ENCODE assay signal across 8 cellular contexts in genomic region chr13:24512208-24513068, GRCh38. TPM values are rescaled to one million over a fixed set of nuclear protein-coding genes. Genes with fewer than 3 reads are reported as not detected.
A peak's percentile ranks its signal among the peaks of the same experiment; 100 is the strongest.
DNase-seq lines count a peak whose midpoint lies in the region; ATAC-seq and TF ChIP-seq lines count a peak whose summit lies in the region.

TSS of gene PARP4 (minus strand) at chr13:24512778. CDS start at chr13:24503776, 9,002 bp downstream.

- peak within 1 kb of the TSS; percentile 72 for H3K4me2 ChIP-seq in MM.1S (ENCODE audit: low read depth, low read length)

- peak; percentile 96 to 97 for ATAC-seq in upper lobe of left lung (ENCODE audit: low FRiP score in 2 of 2)

- no peaks in the 10 kb centered on the region for H4K20me1 ChIP-seq in MM.1S (ENCODE audit: insufficient read depth, low read length)

- peak; percentile 86 for DNase-seq in GM10266 (ENCODE audit: extremely low spot score)
- peak; percentile 90 for DNase-seq in HCEC 1CT
- peak; percentile 67 for DNase-seq in MM.1S
- DNase-seq in SW 1271 (lab: John Stamatoyannopoulos, UW) = peak; percentile 67 to 80
- DNase-seq in activated naive CD8-positive, alpha-beta T cell treated with anti-CD3 and anti-CD28 coated beads, Interleukin-2, amount 50 U/mL, for 16 hours (ENCODE audit: low read depth, low spot score) = peak; percentile 29
- peak; percentile 75 to 84 for DNase-seq in cardiac muscle cell (ENCODE audit: low read depth in 1 of 2, low spot score in 1 of 2)
- peak; percentile 71 for DNase-seq in pons (ENCODE audit: low spot score)
- peak; percentile 91 to 95 for DNase-seq in upper lobe of left lung

- H3K79me2 ChIP-seq in MM.1S (ENCODE audit: low read length) = peaks cover 43% of the 10 kb centered on the region

- H3K9me3 ChIP-seq in MM.1S (replicated peaks; ENCODE audit: insufficient read depth, low read length) = no peaks in the 10 kb centered on the region
- no peaks in the 10 kb centered on the region for H3K9me3 ChIP-seq in cardiac muscle cell (ENCODE audit: low read depth)
- H3K9me3 ChIP-seq in upper lobe of left lung = no peaks in the 10 kb centered on the region

- H3K9me2 ChIP-seq in MM.1S (replicated peaks; ENCODE audit: insufficient read depth, low read length) = no peaks in the 10 kb centered on the region

- H3K4me1 ChIP-seq in MM.1S (ENCODE audit: low read length) (no peaks in the 10 kb centered on the region), cardiac muscle cell (ENCODE audit: low read depth) (peaks cover 5% of the 10 kb centered on the region), upper lobe of left lung (peaks cover 12 to 28% (median 14%) of the 10 kb centered on the region in 4 donors)

- H3K4me3 ChIP-seq in MM.1S (ENCODE audit: low read length) (peak within 1 kb of the TSS; percentile 90), cardiac muscle cell (peak within 1 kb of the TSS; percentile 60), upper lobe of left lung (peak within 1 kb of the TSS; percentile 75 to 91 (median 80))

- peak in 2 of 4 donors; percentile 41 to 59 for TF ChIP-seq EP300 in upper lobe of left lung (IDR thresholded peaks at IDR 0.05)

- 0% methylated on average over 15 to 51 of the region's 68 CpGs for WGBS in upper lobe of left lung, 2 donors

- peaks cover 14% of the 10 kb centered on the region; the same call in 1 of the 2 replicates for H3F3A ChIP-seq in MM.1S (ENCODE audit: insufficient read depth, low read length)

- peak within 1 kb of the TSS; percentile 72 for H2AFZ ChIP-seq in MM.1S (ENCODE audit: low read length)

- no peaks in the 10 kb centered on the region for H3K36me3 ChIP-seq in MM.1S (replicated peaks; ENCODE audit: insufficient read depth, low read length)
- no peaks in the 10 kb centered on the region for H3K36me3 ChIP-seq in cardiac muscle cell
- peaks cover 0 to 4% (median 0%) of the 10 kb centered on the region in 4 donors for H3K36me3 ChIP-seq in upper lobe of left lung

- H3K9ac ChIP-seq in MM.1S (ENCODE audit: low read length) = peak within 1 kb of the TSS; percentile 85

- TF ChIP-seq CTCF in GM10266 (IDR thresholded peaks at IDR 0.05; ENCODE audit: control insufficient read depth, insufficient read depth, low read depth, missing control alignments) = no peak
- TF ChIP-seq CTCF in MM.1S (IDR thresholded peaks at IDR 0.05; ENCODE audit: low read length) = no peak
- no peak for TF ChIP-seq CTCF in cardiac muscle cell (IDR thresholded peaks at IDR 0.05; ENCODE audit: low read depth, low read length)
- peak in 2 of 6 experiments; percentile 18 to 29 for TF ChIP-seq CTCF in upper lobe of left lung (IDR thresholded peaks at IDR 0.05)

- peak; percentile 13 to 93 (median 81) for TF ChIP-seq POLR2A in upper lobe of left lung (IDR thresholded peaks at IDR 0.05)

- H3K27me3 ChIP-seq in MM.1S (replicated peaks; ENCODE audit: insufficient read depth, low read length) = no peaks in the 10 kb centered on the region
- no peaks in the 10 kb centered on the region for H3K27me3 ChIP-seq in cardiac muscle cell
- no peaks in the 10 kb centered on the region for H3K27me3 ChIP-seq in upper lobe of left lung

- peak within 1 kb of the TSS; percentile 72; the same call in 1 of the 2 replicates for H3K27ac ChIP-seq in MM.1S (ENCODE audit: low read length)
- peak within 1 kb of the TSS; percentile 6 for H3K27ac ChIP-seq in cardiac muscle cell
- peak within 1 kb of the TSS; percentile 97 to 98 (median 97) for H3K27ac ChIP-seq in upper lobe of left lung

RNA-seq across cellular contexts. Expression of gene PARP4, which starts in this region (rescaled TPM):
- total RNA-seq in cardiac muscle cell = 26.2 and 37.8 TPM in 2 replicates
- polyA plus RNA-seq in cardiac muscle cell = 20.4 and 25.1 TPM in 2 replicates
- 10 to 100 TPM; 63.7 to 89.1 (median 83.5) TPM for total RNA-seq in upper lobe of left lung

Comparison
In these comparisons a context has a peak if more than half of its experiments do, and no peak if none do; other contexts are left out.
1. Peak in every context shown above with its lines: DNase-seq, ATAC-seq, H3K4me3 ChIP-seq and H3K27ac ChIP-seq.
2. DNase-seq: peak in every context shown above with its lines; median percentile 93 in upper lobe of left lung; 90 in HCEC 1CT; 86 in GM10266; 80 in cardiac muscle cell; 74 in SW 1271; 71 in pons; 67 in MM.1S; 29 in activated naive CD8-positive, alpha-beta T cell treated with anti-CD3 and anti-CD28 coated beads, Interleukin-2, amount 50 U/mL, for 16 hours.
3. H3K27ac ChIP-seq: peak in every context shown above with its lines; median percentile 97 in upper lobe of left lung; 72 in MM.1S; 6 in cardiac muscle cell.